Comparison of ENCODE assay signal across 1 cellular context in genomic region chr7:76575919-76576657, GRCh38. TPM values are rescaled to one million over a fixed set of nuclear protein-coding genes. Genes with fewer than 3 reads are reported as not detected.
"Had no signal": no experiment of that assay in that cellular context is flagged by ENCODE, and none has a peak within 500 bp of the region (broad histone marks: within the 10 kb centered on the region; RNA-seq: fewer than 3 reads in every experiment).

No MANE protein-coding gene starts in this region.

RNA-seq across cellular contexts. Expression of gene SPDYE16, which starts 33.0 kb away (rescaled TPM):
- total RNA-seq: occipital lobe had no signal
